ENCODE assay signal across 1 cellular context in the genomic region with DNA sequence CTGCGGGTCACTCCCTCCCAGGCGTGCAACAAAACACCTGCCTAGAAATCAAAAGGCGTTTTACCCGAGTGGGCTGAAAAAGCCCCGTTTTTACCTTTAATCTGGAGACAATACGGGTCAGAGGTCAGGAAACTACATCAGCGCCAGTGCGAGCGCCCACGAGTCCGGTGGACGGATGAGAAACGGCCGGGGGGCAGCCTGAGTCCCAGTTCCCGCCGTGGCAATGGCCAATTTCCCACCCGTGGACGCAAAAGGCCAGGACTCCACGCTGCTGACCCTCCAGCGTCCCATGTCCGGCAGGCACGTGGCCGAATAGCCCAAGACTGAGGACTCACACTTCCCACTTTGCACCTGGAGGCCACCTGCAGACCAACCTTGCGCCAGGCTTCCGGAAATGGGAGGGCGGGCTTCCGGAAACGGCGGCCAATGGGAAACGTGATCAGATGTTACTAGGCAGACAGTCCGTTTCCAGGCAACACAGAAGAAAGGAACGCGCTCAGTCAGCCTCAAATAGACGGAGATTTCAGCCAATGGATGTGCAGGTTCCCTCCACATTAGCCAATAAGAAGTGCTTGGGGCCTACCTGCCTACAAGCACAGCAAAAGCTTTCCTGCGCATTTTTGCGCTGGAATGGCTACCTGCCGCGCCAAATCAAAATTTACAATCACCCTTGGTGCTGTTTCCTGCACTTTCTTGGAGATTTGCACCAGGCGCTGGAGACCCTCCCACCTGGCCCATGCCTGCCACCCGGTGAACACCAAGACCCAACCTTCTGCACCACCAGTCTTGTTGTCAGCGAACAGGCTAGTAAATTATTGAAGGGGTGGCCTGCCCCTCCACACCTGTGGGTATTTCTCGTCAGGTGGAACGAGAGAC.
TF ChIP-seq lines count a peak whose summit lies in the region.

No MANE protein-coding gene starts in this region.

TF ChIP-seq in GM12878, 131 proteins besides CTCF, POLR2A, EP300 and RAD21 (continued from another document and continues in another):
- peak; percentile 29 for TF ChIP-seq USF1 (IDR thresholded peaks at IDR 0.05; ENCODE audit: borderline replicate concordance, extremely low read length, insufficient read depth, low read depth, low read length)
- TF ChIP-seq NRF1 (conservative IDR thresholded peaks at IDR 0.05; ENCODE audit: low read depth, low read length), result no peak
- TF ChIP-seq, protein P1, sequence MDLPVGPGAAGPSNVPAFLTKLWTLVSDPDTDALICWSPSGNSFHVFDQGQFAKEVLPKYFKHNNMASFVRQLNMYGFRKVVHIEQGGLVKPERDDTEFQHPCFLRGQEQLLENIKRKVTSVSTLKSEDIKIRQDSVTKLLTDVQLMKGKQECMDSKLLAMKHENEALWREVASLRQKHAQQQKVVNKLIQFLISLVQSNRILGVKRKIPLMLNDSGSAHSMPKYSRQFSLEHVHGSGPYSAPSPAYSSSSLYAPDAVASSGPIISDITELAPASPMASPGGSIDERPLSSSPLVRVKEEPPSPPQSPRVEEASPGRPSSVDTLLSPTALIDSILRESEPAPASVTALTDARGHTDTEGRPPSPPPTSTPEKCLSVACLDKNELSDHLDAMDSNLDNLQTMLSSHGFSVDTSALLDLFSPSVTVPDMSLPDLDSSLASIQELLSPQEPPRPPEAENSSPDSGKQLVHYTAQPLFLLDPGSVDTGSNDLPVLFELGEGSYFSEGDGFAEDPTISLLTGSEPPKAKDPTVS (IDR thresholded peaks at IDR 0.05; ENCODE audit: low read depth, low read length), result no peak
- no peak for TF ChIP-seq E2F4 (IDR thresholded peaks at IDR 0.05; ENCODE audit: low read depth, low read length)
- no peak for TF ChIP-seq NBN (IDR thresholded peaks at IDR 0.05)
- no peak for TF ChIP-seq MEF2A (IDR thresholded peaks at IDR 0.05; ENCODE audit: insufficient read depth, low read depth, low read length)
- TF ChIP-seq YBX1 (IDR thresholded peaks at IDR 0.05), result no peak
- TF ChIP-seq SIN3A (IDR thresholded peaks at IDR 0.05; ENCODE audit: low read depth, low read length), result no peak
- TF ChIP-seq, protein P2, sequence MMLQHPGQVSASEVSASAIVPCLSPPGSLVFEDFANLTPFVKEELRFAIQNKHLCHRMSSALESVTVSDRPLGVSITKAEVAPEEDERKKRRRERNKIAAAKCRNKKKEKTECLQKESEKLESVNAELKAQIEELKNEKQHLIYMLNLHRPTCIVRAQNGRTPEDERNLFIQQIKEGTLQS (IDR thresholded peaks at IDR 0.05; ENCODE audit: borderline replicate concordance, extremely low read depth, low read depth, low read length), result no peak
- TF ChIP-seq ZNF622 (IDR thresholded peaks at IDR 0.05), result no peak
- TF ChIP-seq CBFB (IDR thresholded peaks at IDR 0.05; ENCODE audit: low read depth), result no peak
- TF ChIP-seq GATAD2B (conservative IDR thresholded peaks at IDR 0.05; ENCODE audit: low read depth), result no peak
- TF ChIP-seq TBL1XR1 (IDR thresholded peaks at IDR 0.05; ENCODE audit: low read depth, low read length), result 0 out of 2 replicates have a peak, but pooled peaks have one; percentile 18
- no peak for TF ChIP-seq CBX3 (IDR thresholded peaks at IDR 0.05; ENCODE audit: borderline replicate concordance, low read depth)
- TF ChIP-seq SP1 (IDR thresholded peaks at IDR 0.05; ENCODE audit: low read depth, low read length), result peak; percentile 86
- TF ChIP-seq KAT2A (conservative IDR thresholded peaks at IDR 0.05; ENCODE audit: control insufficient read depth, low read depth, low read length), result no peak
- TF ChIP-seq MYB (IDR thresholded peaks at IDR 0.05; ENCODE audit: borderline replicate concordance, low read depth, low read length), result no peak
- TF ChIP-seq POLR2AphosphoS2 (IDR thresholded peaks at IDR 0.05; ENCODE audit: low read depth, low read length), result no peak
- no peak for TF ChIP-seq ZNF217 (IDR thresholded peaks at IDR 0.05)
- no peak for TF ChIP-seq E2F8 (IDR thresholded peaks at IDR 0.05; ENCODE audit: low read depth, partially characterized antibody)
- TF ChIP-seq, protein P3, sequence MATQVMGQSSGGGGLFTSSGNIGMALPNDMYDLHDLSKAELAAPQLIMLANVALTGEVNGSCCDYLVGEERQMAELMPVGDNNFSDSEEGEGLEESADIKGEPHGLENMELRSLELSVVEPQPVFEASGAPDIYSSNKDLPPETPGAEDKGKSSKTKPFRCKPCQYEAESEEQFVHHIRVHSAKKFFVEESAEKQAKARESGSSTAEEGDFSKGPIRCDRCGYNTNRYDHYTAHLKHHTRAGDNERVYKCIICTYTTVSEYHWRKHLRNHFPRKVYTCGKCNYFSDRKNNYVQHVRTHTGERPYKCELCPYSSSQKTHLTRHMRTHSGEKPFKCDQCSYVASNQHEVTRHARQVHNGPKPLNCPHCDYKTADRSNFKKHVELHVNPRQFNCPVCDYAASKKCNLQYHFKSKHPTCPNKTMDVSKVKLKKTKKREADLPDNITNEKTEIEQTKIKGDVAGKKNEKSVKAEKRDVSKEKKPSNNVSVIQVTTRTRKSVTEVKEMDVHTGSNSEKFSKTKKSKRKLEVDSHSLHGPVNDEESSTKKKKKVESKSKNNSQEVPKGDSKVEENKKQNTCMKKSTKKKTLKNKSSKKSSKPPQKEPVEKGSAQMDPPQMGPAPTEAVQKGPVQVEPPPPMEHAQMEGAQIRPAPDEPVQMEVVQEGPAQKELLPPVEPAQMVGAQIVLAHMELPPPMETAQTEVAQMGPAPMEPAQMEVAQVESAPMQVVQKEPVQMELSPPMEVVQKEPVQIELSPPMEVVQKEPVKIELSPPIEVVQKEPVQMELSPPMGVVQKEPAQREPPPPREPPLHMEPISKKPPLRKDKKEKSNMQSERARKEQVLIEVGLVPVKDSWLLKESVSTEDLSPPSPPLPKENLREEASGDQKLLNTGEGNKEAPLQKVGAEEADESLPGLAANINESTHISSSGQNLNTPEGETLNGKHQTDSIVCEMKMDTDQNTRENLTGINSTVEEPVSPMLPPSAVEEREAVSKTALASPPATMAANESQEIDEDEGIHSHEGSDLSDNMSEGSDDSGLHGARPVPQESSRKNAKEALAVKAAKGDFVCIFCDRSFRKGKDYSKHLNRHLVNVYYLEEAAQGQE (IDR thresholded peaks at IDR 0.05; ENCODE audit: low read depth, low read length), result no peak
- TF ChIP-seq SREBF1 (IDR thresholded peaks at IDR 0.05; ENCODE audit: low read length), result no peak
- no peak for TF ChIP-seq CEBPB (IDR thresholded peaks at IDR 0.05; ENCODE audit: borderline replicate concordance in 1 of 2, low read depth in 2 of 2, low read length in 2 of 2)
- TF ChIP-seq SIX5 (IDR thresholded peaks at IDR 0.05; ENCODE audit: low read depth, low read length, severe bottlenecking), result no peak
- TF ChIP-seq, protein P4, sequence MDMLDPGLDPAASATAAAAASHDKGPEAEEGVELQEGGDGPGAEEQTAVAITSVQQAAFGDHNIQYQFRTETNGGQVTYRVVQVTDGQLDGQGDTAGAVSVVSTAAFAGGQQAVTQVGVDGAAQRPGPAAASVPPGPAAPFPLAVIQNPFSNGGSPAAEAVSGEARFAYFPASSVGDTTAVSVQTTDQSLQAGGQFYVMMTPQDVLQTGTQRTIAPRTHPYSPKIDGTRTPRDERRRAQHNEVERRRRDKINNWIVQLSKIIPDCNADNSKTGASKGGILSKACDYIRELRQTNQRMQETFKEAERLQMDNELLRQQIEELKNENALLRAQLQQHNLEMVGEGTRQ (IDR thresholded peaks at IDR 0.05; ENCODE audit: borderline replicate concordance, low read depth, low read length), result no peak
- TF ChIP-seq ZNF592 (IDR thresholded peaks at IDR 0.05), result no peak
- TF ChIP-seq RUNX3 (IDR thresholded peaks at IDR 0.05; ENCODE audit: low read length), result no peak
- TF ChIP-seq MEF2B (IDR thresholded peaks at IDR 0.05; ENCODE audit: partially characterized antibody, poor library complexity, severe bottlenecking), result no peak
- TF ChIP-seq, protein P5, sequence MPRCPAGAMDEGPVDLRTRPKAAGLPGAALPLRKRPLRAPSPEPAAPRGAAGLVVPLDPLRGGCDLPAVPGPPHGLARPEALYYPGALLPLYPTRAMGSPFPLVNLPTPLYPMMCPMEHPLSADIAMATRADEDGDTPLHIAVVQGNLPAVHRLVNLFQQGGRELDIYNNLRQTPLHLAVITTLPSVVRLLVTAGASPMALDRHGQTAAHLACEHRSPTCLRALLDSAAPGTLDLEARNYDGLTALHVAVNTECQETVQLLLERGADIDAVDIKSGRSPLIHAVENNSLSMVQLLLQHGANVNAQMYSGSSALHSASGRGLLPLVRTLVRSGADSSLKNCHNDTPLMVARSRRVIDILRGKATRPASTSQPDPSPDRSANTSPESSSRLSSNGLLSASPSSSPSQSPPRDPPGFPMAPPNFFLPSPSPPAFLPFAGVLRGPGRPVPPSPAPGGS (IDR thresholded peaks at IDR 0.05; ENCODE audit: borderline replicate concordance, insufficient read depth, low read depth, low read length, poor library complexity, severe bottlenecking), result no peak
- TF ChIP-seq PBX3 (IDR thresholded peaks at IDR 0.05; ENCODE audit: insufficient replicate concordance, low read depth, low read length), result peak; percentile 88
- TF ChIP-seq ZNF274 (IDR thresholded peaks at IDR 0.05; ENCODE audit: insufficient read depth, insufficient read length), result no peak
- TF ChIP-seq RFX5 (IDR thresholded peaks at IDR 0.05; ENCODE audit: low read depth, low read length), result peak; percentile 97
